In genomic region chr3:141737828-141738635, GRCh38 we compare ENCODE assay signal across 8 cellular contexts. TPM values are rescaled to one million over a fixed set of nuclear protein-coding genes. Genes with fewer than 3 reads are reported as not detected.
DNase-seq lines count a peak whose midpoint lies in the region; ATAC-seq and TF ChIP-seq lines count a peak whose summit lies in the region.

TSS of gene RNF7 (plus strand) at chr3:141738298. CDS start at chr3:141738342, 44 bp downstream.

- H3K4me3 ChIP-seq in esophagus (ENCODE audit: low read depth in 1 of 2, low read length in 2 of 2), result peak within 1 kb of the TSS; percentile 78 to 86
- H3K4me3 ChIP-seq in muscle layer of colon (ENCODE audit: low read depth in 1 of 2, low read length in 2 of 2), result peak within 1 kb of the TSS; percentile 70 to 80

- peak within 1 kb of the TSS; percentile 87 for H3K4me3 Mint-ChIP-seq in activated T-cell treated with anti-CD3 and anti-CD28 coated beads, Interleukin-2, amount 50 U/mL, for 24 hours

- H3K9me3 ChIP-seq in esophagus (ENCODE audit: control insufficient read depth in 2 of 2, insufficient read depth in 1 of 2, low read depth in 1 of 2, low read length in 1 of 2), result no peaks in the 10 kb centered on the region
- H3K9me3 ChIP-seq in muscle layer of colon (ENCODE audit: low read length), result no peaks in the 10 kb centered on the region

- H3K27ac ChIP-seq in esophagus (ENCODE audit: low read depth in 2 of 2, low read length in 1 of 2) (peak within 1 kb of the TSS; percentile 87 to 97), muscle layer of colon (ENCODE audit: low read depth, low read length) (peak within 1 kb of the TSS; percentile 98)

- H3K4me1 ChIP-seq in esophagus (ENCODE audit: control insufficient read depth in 2 of 2, insufficient read depth in 2 of 2, low read length in 1 of 2) (no peaks in the 10 kb centered on the region), muscle layer of colon (ENCODE audit: insufficient read depth, low read length) (peaks cover 28% of the 10 kb centered on the region)

- peak within 1 kb of the TSS; percentile 98 for H3K9ac ChIP-seq in muscle layer of colon (ENCODE audit: low read length)

- peaks cover 35% of the 10 kb centered on the region for H3K4me1 Mint-ChIP-seq in activated T-cell treated with anti-CD3 and anti-CD28 coated beads, Interleukin-2, amount 50 U/mL, for 24 hours (ENCODE audit: low read depth)

- no peaks in the 10 kb centered on the region for H3K9me3 Mint-ChIP-seq in activated T-cell treated with anti-CD3 and anti-CD28 coated beads, Interleukin-2, amount 50 U/mL, for 24 hours

- no peaks in the 10 kb centered on the region for H3K27me3 ChIP-seq in esophagus (ENCODE audit: control insufficient read depth in 1 of 2, insufficient read depth in 2 of 2, low read length in 2 of 2)
- no peaks in the 10 kb centered on the region for H3K27me3 ChIP-seq in muscle layer of colon (ENCODE audit: control insufficient read depth in 1 of 2, insufficient read depth in 2 of 2, low read length in 2 of 2)

- WGBS in esophagus, 2 donors, result 0% methylated on average over 65 of the region's 65 CpGs

- ATAC-seq in GM21723 (IDR thresholded peaks at IDR 0.05; ENCODE audit: unreplicated experiment), result peak; percentile 92

- H3K27me3 Mint-ChIP-seq in activated T-cell treated with anti-CD3 and anti-CD28 coated beads, Interleukin-2, amount 50 U/mL, for 24 hours, result no peaks in the 10 kb centered on the region

- H3K36me3 ChIP-seq in esophagus (ENCODE audit: control insufficient read depth in 2 of 2, insufficient read depth in 2 of 2, low read length in 1 of 2) (no peaks in the 10 kb centered on the region), muscle layer of colon (ENCODE audit: insufficient read depth, low read length) (no peaks in the 10 kb centered on the region)

- H3K36me3 Mint-ChIP-seq in activated T-cell treated with anti-CD3 and anti-CD28 coated beads, Interleukin-2, amount 50 U/mL, for 24 hours (ENCODE audit: low read depth), result peaks cover 43% of the 10 kb centered on the region

- H3K27ac Mint-ChIP-seq in activated T-cell treated with anti-CD3 and anti-CD28 coated beads, Interleukin-2, amount 50 U/mL, for 24 hours, result peak within 1 kb of the TSS; percentile 94

- DNase-seq in DMS79 treated with DMSO at 0.1 percent for 48 hours (lab: John Stamatoyannopoulos, UW) (peak; percentile 88), KG1 (lab: John Stamatoyannopoulos, UW) (peak; percentile 98)
- peak; percentile 99 for DNase-seq in activated T-cell treated with anti-CD3 and anti-CD28 coated beads, Interleukin-2, amount 50 U/mL, for 24 hours
- DNase-seq in stimulated activated CD8-positive, alpha-beta memory T cell treated with anti-CD3 and anti-CD28 coated beads, Interleukin-7, amount 100 ng/mL, for 24 hours (ENCODE audit: low read depth), result peak; percentile 88

TF ChIP-seq in PFSK-1, 5 proteins besides CTCF, POLR2A, EP300 and RAD21:
- TF ChIP-seq POLR2AphosphoS5 (IDR thresholded peaks at IDR 0.05; ENCODE audit: low read depth, low read length) (peak; percentile 55; the same call in 1 of the 2 replicates), TAF1 (IDR thresholded peaks at IDR 0.05; ENCODE audit: borderline replicate concordance, insufficient read depth, low read length) (peak; percentile 61; the same call in 1 of the 2 replicates), REST (IDR thresholded peaks at IDR 0.05; ENCODE audit: insufficient read depth in 1 of 2, low read depth in 2 of 2, low read length in 2 of 2) (peak in 1 of 2 experiments; percentile 29; a peak in 1 of 4 replicates), FOXP2 (optimal IDR thresholded peaks at IDR 0.05; ENCODE audit: borderline replicate concordance, extremely low read depth, extremely low read length, insufficient read depth) (peak; percentile 81), SIN3A (IDR thresholded peaks at IDR 0.05; ENCODE audit: borderline replicate concordance, insufficient read depth, low read length) (peak; percentile 44; the same call in 1 of the 2 replicates)

RNA-seq across cellular contexts. Expression of gene RNF7, which starts in this region (rescaled TPM):
- 52.7 TPM for polyA plus RNA-seq in PFSK-1 (2012; ENCODE audit: insufficient read length, low read depth)
- polyA plus RNA-seq in esophagus, result 100 to 1,000 TPM in 1 of 2 donors, 10 to 100 TPM in 1; 97.7 to 181 TPM

Comparison
In these comparisons a context has a peak if more than half of its experiments do, and no peak if none do; other contexts are left out.
1. Peak in every context shown above with its lines: DNase-seq, ATAC-seq, H3K4me3 ChIP-seq and H3K27ac ChIP-seq.